Comparison of ENCODE assay signal across 13 cellular contexts in genomic region chr17:16910341-16910740, GRCh38.
"Had no signal": no experiment of that assay in that cellular context is flagged by ENCODE, and none has a peak within 500 bp of the region (broad histone marks: within the 10 kb centered on the region; RNA-seq: fewer than 3 reads in every experiment).

No MANE protein-coding gene starts in this region.

- ATAC-seq: left lobe of liver, psoas muscle, SK-N-SH treated with all-trans-retinoic acid at 6 μM for 48 hours had no signal

- H3K27ac Mint-ChIP-seq: activated T-helper 1 cell treated with anti-CD3 and anti-CD28 coated beads, Interleukin-12 subunit alpha, Interleukin-12 subunit beta, Interleukin-2, Interleukin-4 antibody, amounts not matched to agents 30 ng/mL and 10 ng/mL and 1 ng/mL, durations not matched to agents 14 hours and 24 hours and 36 hours; stimulated activated naive CD8-positive, alpha-beta T cell treated with anti-CD3 and anti-CD28 coated beads, Interleukin-15, amount 100 ng/mL, for 72 hours had no signal

- H3K36me3 ChIP-seq: ascending aorta had no signal

- H3K4me3 Mint-ChIP-seq: activated T-helper 1 cell treated with anti-CD3 and anti-CD28 coated beads, Interleukin-12 subunit alpha, Interleukin-12 subunit beta, Interleukin-2, Interleukin-4 antibody, amounts not matched to agents 30 ng/mL and 10 ng/mL and 1 ng/mL, durations not matched to agents 14 hours and 24 hours and 36 hours; stimulated activated naive CD8-positive, alpha-beta T cell treated with anti-CD3 and anti-CD28 coated beads, Interleukin-15, amount 100 ng/mL, for 72 hours had no signal

- DNase-seq: activated CD4-positive, alpha-beta T cell treated with anti-CD3 and anti-CD28 coated beads, Interleukin-2, amount 50 U/mL, for 48 hours; activated CD4-positive, CD25-positive, alpha-beta regulatory T cell treated with anti-CD3 and anti-CD28 coated beads, Interleukin-2, amount 50 U/mL, for 72 hours; foreskin fibroblast; hippocampal formation; mesenchymal stem cell; stimulated activated naive CD8-positive, alpha-beta T cell treated with anti-CD3 and anti-CD28 coated beads, Interleukin-15, amount 100 ng/mL, for 72 hours had no signal

- H3K27me3 ChIP-seq: ascending aorta had no signal

- FAIRE-seq: keratinocyte, urothelium cell line had no signal

- H3K27ac ChIP-seq: ascending aorta, psoas muscle had no signal

- H3K9me3 Mint-ChIP-seq: activated T-helper 1 cell treated with anti-CD3 and anti-CD28 coated beads, Interleukin-12 subunit alpha, Interleukin-12 subunit beta, Interleukin-2, Interleukin-4 antibody, amounts not matched to agents 30 ng/mL and 10 ng/mL and 1 ng/mL, durations not matched to agents 14 hours and 24 hours and 36 hours; stimulated activated naive CD8-positive, alpha-beta T cell treated with anti-CD3 and anti-CD28 coated beads, Interleukin-15, amount 100 ng/mL, for 72 hours had no signal

- H3K9me3 ChIP-seq: ascending aorta, psoas muscle had no signal

- H3K4me1 ChIP-seq: ascending aorta, psoas muscle had no signal

- H3K4me3 ChIP-seq: ascending aorta, psoas muscle had no signal
